ENCODE assay signal across 18 cellular contexts in genomic region chr11:128613300-128613995, GRCh38. TPM values are rescaled to one million over a fixed set of nuclear protein-coding genes. Genes with fewer than 3 reads are reported as not detected.
A peak's percentile ranks its signal among the peaks of the same experiment; 100 is the strongest.
DNase-seq lines count a peak whose midpoint lies in the region; ATAC-seq, FAIRE-seq and TF ChIP-seq lines count a peak whose summit lies in the region.
"Had no signal": no experiment of that assay in that cellular context is flagged by ENCODE, and none has a peak within 500 bp of the region (broad histone marks: within the 10 kb centered on the region; RNA-seq: fewer than 3 reads in every experiment).

No MANE protein-coding gene starts in this region.

- no peaks in the 10 kb centered on the region for H3K36me3 Mint-ChIP-seq in activated CD8-positive, alpha-beta memory T cell treated with anti-CD3 and anti-CD28 coated beads, Interleukin-2, amount 10 ng/mL, durations not matched to agents 7 days and 5 days
- H3K36me3 Mint-ChIP-seq in IgD-negative memory B cell, result no peaks in the 10 kb centered on the region
- H3K36me3 Mint-ChIP-seq in stimulated activated memory B cell treated with anti-CD40 and anti-IgM and Interleukin-4, amounts not matched to agents 10 μg/mL and 1 μg/mL and 100 μg/mL, for 72 hours, result no peaks in the 10 kb centered on the region

- H3K4me1 ChIP-seq in H1 (replicated peaks in 1 of 4; ENCODE audit: control insufficient read depth in 3 of 4, insufficient read depth in 4 of 4, low read length in 3 of 4) (peaks cover 0 to 3% (median 1%) of the 10 kb centered on the region in 4 experiments; a peak in 6 of 7 replicates), upper lobe of right lung (peaks cover 19% of the 10 kb centered on the region)

- TF ChIP-seq RAD21 in H1 (IDR thresholded peaks at IDR 0.05 in 1 of 2, conservative IDR thresholded peaks at IDR 0.05 in 1 of 2; ENCODE audit: low read depth in 2 of 2, low read length in 2 of 2), result no peak

- no peak overlapping the region for H3K4me3 Mint-ChIP-seq in activated CD8-positive, alpha-beta memory T cell treated with anti-CD3 and anti-CD28 coated beads, Interleukin-2, amount 10 ng/mL, durations not matched to agents 7 days and 5 days
- peak overlapping the region in 3 of 4 donors; percentile 15 to 80 (median 56) for H3K4me3 Mint-ChIP-seq in IgD-negative memory B cell
- H3K4me3 Mint-ChIP-seq in stimulated activated memory B cell treated with anti-CD40 and anti-IgM and Interleukin-4, amounts not matched to agents 10 μg/mL and 1 μg/mL and 100 μg/mL, for 72 hours, result no peak overlapping the region
- H3K4me3 Mint-ChIP-seq: H9 had no signal

- no peaks in the 10 kb centered on the region for H3K27me3 Mint-ChIP-seq in activated CD8-positive, alpha-beta memory T cell treated with anti-CD3 and anti-CD28 coated beads, Interleukin-2, amount 10 ng/mL, durations not matched to agents 7 days and 5 days
- H3K27me3 Mint-ChIP-seq in IgD-negative memory B cell, result no peaks in the 10 kb centered on the region
- no peaks in the 10 kb centered on the region for H3K27me3 Mint-ChIP-seq in stimulated activated memory B cell treated with anti-CD40 and anti-IgM and Interleukin-4, amounts not matched to agents 10 μg/mL and 1 μg/mL and 100 μg/mL, for 72 hours

- TF ChIP-seq EP300 in H1 (IDR thresholded peaks at IDR 0.05; ENCODE audit: borderline replicate concordance in 1 of 2, low read depth in 2 of 2, low read length in 2 of 2), result no peak

- peak; percentile 34 for DNase-seq in activated CD8-positive, alpha-beta memory T cell treated with anti-CD3 and anti-CD28 coated beads, Interleukin-2, amount 10 ng/mL, durations not matched to agents 7 days and 5 days
- no peak for DNase-seq in activated CD8-positive, alpha-beta memory T cell treated with anti-CD3 and anti-CD28 coated beads for 24 hours
- DNase-seq in H1 (ENCODE audit: low read depth in 1 of 2, low spot score in 2 of 2), result no peak
- DNase-seq in upper lobe of right lung, result no peak
- DNase-seq: 8988T, GF-D8, H9, IMR-90, MV-4-11, NCI-H1436, NCI-H2171 treated with DMSO at 0.1 percent for 48 hours, NCI-H774 had no signal

- no peak overlapping the region for H3K27ac ChIP-seq in H1 (ENCODE audit: low read depth, low read length)
- no peak overlapping the region for H3K27ac ChIP-seq in upper lobe of right lung
- H3K27ac ChIP-seq: SK-N-MC had no signal

- H2BK12ac ChIP-seq in H1 (ENCODE audit: low read depth, low read length), result peak overlapping the region; percentile 19; the same call in 1 of the 2 replicates

- H4K91ac ChIP-seq in H1 (replicated peaks; ENCODE audit: insufficient read length, low read length), result no peak overlapping the region

- intact Hi-C loops in upper lobe of right lung (cut with DNase I), result no loop called here

- no peak overlapping the region for H3K9ac ChIP-seq in H1 (replicated peaks in 1 of 4; ENCODE audit: extremely low read depth in 1 of 4, low read depth in 3 of 4, low read length in 3 of 4)

- no peak overlapping the region for H4K8ac ChIP-seq in H1 (ENCODE audit: extremely low read depth, insufficient read depth, low read length)

- H3K4me3 ChIP-seq in H1 (ENCODE audit: extremely low read depth in 1 of 4, insufficient read depth in 2 of 4, low read depth in 3 of 4, low read length in 4 of 4) (no peak overlapping the region), upper lobe of right lung (no peak overlapping the region)
- H3K4me3 ChIP-seq: SK-N-MC had no signal

- no peak overlapping the region for H2BK20ac ChIP-seq in H1 (ENCODE audit: low read length)

- H3K9me3 ChIP-seq in H1 (ENCODE audit: insufficient read depth in 2 of 2, low read depth in 1 of 2, low read length in 1 of 2), result no peaks in the 10 kb centered on the region
- H3K9me3 ChIP-seq in upper lobe of right lung, result no peaks in the 10 kb centered on the region

- H3K4me1 Mint-ChIP-seq in activated CD8-positive, alpha-beta memory T cell treated with anti-CD3 and anti-CD28 coated beads, Interleukin-2, amount 10 ng/mL, durations not matched to agents 7 days and 5 days, result peaks cover 22% of the 10 kb centered on the region
- H3K4me1 Mint-ChIP-seq in IgD-negative memory B cell, result peaks cover 51 to 68% (median 55%) of the 10 kb centered on the region in 3 donors
- peaks cover 85% of the 10 kb centered on the region for H3K4me1 Mint-ChIP-seq in stimulated activated memory B cell treated with anti-CD40 and anti-IgM and Interleukin-4, amounts not matched to agents 10 μg/mL and 1 μg/mL and 100 μg/mL, for 72 hours

- no peaks in the 10 kb centered on the region for H3K23me2 ChIP-seq in H1 (ENCODE audit: low read depth, low read length)

- H3K18ac ChIP-seq in H1 (ENCODE audit: extremely low read depth, low read length), result no peak overlapping the region

- H3K4me2 ChIP-seq in H1 (ENCODE audit: insufficient read depth in 1 of 2, low read depth in 2 of 2, low read length in 2 of 2), result no peak overlapping the region

- no peak overlapping the region for H2BK15ac ChIP-seq in H1 (ENCODE audit: low read length)

- H3K79me2 ChIP-seq in H1 (ENCODE audit: control insufficient read depth in 1 of 2, insufficient read depth in 2 of 2, low read length in 2 of 2), result no peaks in the 10 kb centered on the region

- H3K27me3 ChIP-seq in H1 (replicated peaks in 1 of 4; ENCODE audit: control insufficient read depth in 3 of 4, extremely low read depth in 1 of 4, insufficient read depth in 3 of 4, low read length in 3 of 4) (no peaks in the 10 kb centered on the region; a peak in 2 of 7 replicates), upper lobe of right lung (no peaks in the 10 kb centered on the region)

- no peaks in the 10 kb centered on the region for H3K9me3 Mint-ChIP-seq in activated CD8-positive, alpha-beta memory T cell treated with anti-CD3 and anti-CD28 coated beads, Interleukin-2, amount 10 ng/mL, durations not matched to agents 7 days and 5 days (ENCODE audit: low read depth)
- H3K9me3 Mint-ChIP-seq in IgD-negative memory B cell, result peaks cover 0 to 1% (median 0%) of the 10 kb centered on the region in 3 donors
- no peaks in the 10 kb centered on the region for H3K9me3 Mint-ChIP-seq in stimulated activated memory B cell treated with anti-CD40 and anti-IgM and Interleukin-4, amounts not matched to agents 10 μg/mL and 1 μg/mL and 100 μg/mL, for 72 hours
- H3K9me3 Mint-ChIP-seq: H9 had no signal

- no peaks in the 10 kb centered on the region for H3K36me3 ChIP-seq in H1 (ENCODE audit: control insufficient read depth in 2 of 4, insufficient read depth in 4 of 4, low read length in 3 of 4)
- H3K36me3 ChIP-seq in upper lobe of right lung, result no peaks in the 10 kb centered on the region

- CTCF ChIA-PET in activated CD8-positive, alpha-beta memory T cell treated with anti-CD3 and anti-CD28 coated beads, Interleukin-2, amount 10 ng/mL, durations not matched to agents 7 days and 5 days (lab: Charles Lee), result interaction anchor here (1.6 to 1.8 kb wide), 3 partner anchors 10 to 90 kb away, joined by 3 to 4 read pairs (median 4); no protein-coding TSS in a partner anchor
- CTCF ChIA-PET in H1 (lab: Charles Lee; ENCODE audit: partially characterized antibody), result interaction anchor here (0.7 to 22.9 kb wide), 4 partner anchors 9 to 229 kb away, joined by 3 to 319 read pairs (median 4); no protein-coding TSS in a partner anchor

- H4K20me1 ChIP-seq in H1 (replicated peaks in 1 of 2; ENCODE audit: control insufficient read depth in 1 of 2, insufficient read depth in 2 of 2, low read length in 2 of 2), result no peaks in the 10 kb centered on the region

- H2BK120ac ChIP-seq in H1 (replicated peaks; ENCODE audit: low read depth, low read length), result no peak overlapping the region

- 85% methylated on average over 8 of the region's 8 CpGs; no CpG with 5 or more reads in 1 of the 2 experiments for WGBS in H1 (ENCODE audit: extremely low coverage in 1 of 2, insufficient coverage in 1 of 2, insufficient read length in 1 of 2, insufficient replicate concordance in 2 of 2, low coverage in 1 of 2, low lambda C conversion rate in 2 of 2, missing lambda C conversion rate in 1 of 2), 2 experiments

- POLR2A ChIA-PET in H1 (lab: Charles Lee; ENCODE audit: partially characterized antibody), result no interaction called here

- H3K27ac Mint-ChIP-seq in activated CD8-positive, alpha-beta memory T cell treated with anti-CD3 and anti-CD28 coated beads, Interleukin-2, amount 10 ng/mL, durations not matched to agents 7 days and 5 days, result no peak overlapping the region
- H3K27ac Mint-ChIP-seq in IgD-negative memory B cell, result peak overlapping the region; percentile 21 to 53 (median 45)
- H3K27ac Mint-ChIP-seq in stimulated activated memory B cell treated with anti-CD40 and anti-IgM and Interleukin-4, amounts not matched to agents 10 μg/mL and 1 μg/mL and 100 μg/mL, for 72 hours, result peak overlapping the region; percentile 96
- H3K27ac Mint-ChIP-seq: H9 had no signal

- no peak for TF ChIP-seq CTCF in H1 (IDR thresholded peaks at IDR 0.05; ENCODE audit: control extremely low read depth in 1 of 3, insufficient read depth in 1 of 3, low read depth in 1 of 3, low read length in 3 of 3)
- TF ChIP-seq CTCF in upper lobe of right lung (IDR thresholded peaks at IDR 0.05), result no peak

- no peak for ATAC-seq in activated CD8-positive, alpha-beta memory T cell treated with anti-CD3 and anti-CD28 coated beads, Interleukin-2, amount 10 ng/mL, durations not matched to agents 7 days and 5 days
- ATAC-seq in stimulated activated memory B cell treated with anti-CD40 and anti-IgM and Interleukin-4, amounts not matched to agents 10 μg/mL and 1 μg/mL and 100 μg/mL, for 72 hours, result no peak
- ATAC-seq in GM19351 (IDR thresholded peaks at IDR 0.05; ENCODE audit: unreplicated experiment) (no peak), GM21423 (IDR thresholded peaks at IDR 0.05; ENCODE audit: unreplicated experiment) (no peak), upper lobe of right lung (no peak)
- ATAC-seq: Panc1 had no signal

- no peak for FAIRE-seq in H1 (lab: Jason Lieb, UNC)

- H4K5ac ChIP-seq in H1 (ENCODE audit: insufficient read length, low read depth, low read length), result no peak overlapping the region

- no peak overlapping the region for H2AK5ac ChIP-seq in H1 (ENCODE audit: low read depth, low read length)

- H3K56ac ChIP-seq in H1 (replicated peaks; ENCODE audit: insufficient read length, low read depth, low read length), result no peak overlapping the region

- H3K23ac ChIP-seq in H1 (ENCODE audit: insufficient read length), result no peak overlapping the region

- H3K4ac ChIP-seq in H1 (replicated peaks; ENCODE audit: insufficient read length, low read depth, low read length), result no peak overlapping the region

- H3K14ac ChIP-seq in H1 (ENCODE audit: insufficient read length), result no peak overlapping the region

- H2AFZ ChIP-seq in H1 (ENCODE audit: low read length), result no peak overlapping the region

- no peaks in the 10 kb centered on the region for H3K79me1 ChIP-seq in H1 (ENCODE audit: low read depth, low read length)

- no peak for TF ChIP-seq POLR2A in H1 (IDR thresholded peaks at IDR 0.05; ENCODE audit: control extremely low read depth in 1 of 2, low read depth in 2 of 2, low read length in 2 of 2)

- H2BK5ac ChIP-seq in H1 (ENCODE audit: low read depth, low read length), result no peak overlapping the region

RNA-seq across cellular contexts. Expression of gene ETS1, which starts 26.1 kb away (rescaled TPM):
- total RNA-seq in activated CD8-positive, alpha-beta memory T cell treated with anti-CD3 and anti-CD28 coated beads, Interleukin-2, amount 10 ng/mL, durations not matched to agents 7 days and 5 days, result 100 to 1,000 TPM; 408 to 671 TPM
- polyA plus RNA-seq in IgD-negative memory B cell (192 TPM), H1 (2011; rRNA removed) (10.0 and 10.7 TPM in 2 replicates)
- 33.7 and 35.3 TPM in 2 replicates for total RNA-seq in H1 (2021; fragmentation: NEBNext Ultra II Directional; extraction: Animal tissue kit (Norgen Biotek cat#: 25700))
- 10.7 TPM for polyA plus RNA-seq in H1 (2011; cell fraction: cytosol; rRNA removed)
- polyA plus RNA-seq in H1 (2011; cell fraction: nucleus; rRNA removed), result 9.4 TPM
- 10.8 to 21.3 TPM (median 13.8 TPM) in 4 replicates for polyA plus RNA-seq in H1 (2012, experiment 1 of 2)
- 2.2 TPM for polyA plus RNA-seq in H1 (2012, experiment 2 of 2)
- 19.4 TPM for polyA plus RNA-seq in H1 (2013, experiment 1 of 2)
- 18.6 TPM for polyA plus RNA-seq in H1 (2013, experiment 2 of 2)
- polyA minus RNA-seq in H1 (2011; rRNA and poly(A)+ RNA removed), result 23.9 and 26.2 TPM in 2 replicates
- polyA minus RNA-seq in H1 (2011; cell fraction: cytosol; rRNA and poly(A)+ RNA removed), result 8.1 TPM
- 26.0 TPM for polyA minus RNA-seq in H1 (2011; cell fraction: nucleus; rRNA and poly(A)+ RNA removed)
- 121 TPM for total RNA-seq in upper lobe of right lung

Comparison
In these comparisons a context has a peak if more than half of its experiments do, and no peak if none do; other contexts are left out.
1. H3K4me3 Mint-ChIP-seq: peak in IgD-negative memory B cell (3 of 4); none in activated CD8-positive, alpha-beta memory T cell treated with anti-CD3 and anti-CD28 coated beads, Interleukin-2, amount 10 ng/mL, durations not matched to agents 7 days and 5 days (single experiment) and stimulated activated memory B cell treated with anti-CD40 and anti-IgM and Interleukin-4, amounts not matched to agents 10 μg/mL and 1 μg/mL and 100 μg/mL, for 72 hours (single experiment).